ENCODE assay signal across 14 cellular contexts in genomic region chr18:79868168-79868784, GRCh38.
DNase-seq lines count a peak whose midpoint lies in the region; ATAC-seq and TF ChIP-seq lines count a peak whose summit lies in the region.
"Had no signal": no experiment of that assay in that cellular context is flagged by ENCODE, and none has a peak within 500 bp of the region (broad histone marks: within the 10 kb centered on the region; RNA-seq: fewer than 3 reads in every experiment).

No MANE protein-coding gene starts in this region.

- ATAC-seq in left ventricle myocardium superior: no peak
- ATAC-seq: GM23338 had no signal

- no peaks in the 10 kb centered on the region for H3K36me3 Mint-ChIP-seq in nephron progenitor cell (ENCODE audit: low read depth)
- no peaks in the 10 kb centered on the region for H3K36me3 Mint-ChIP-seq in type B pancreatic cell

- DNase-seq in left ventricle myocardium superior (peak; percentile 26), right atrium auricular region (ENCODE audit: low spot score) (no peak), WERI-Rb-1 (peak; percentile 9), nephron progenitor cell (no peak), type B pancreatic cell (ENCODE audit: extremely low spot score, unreplicated experiment) (peak; percentile 62), CD1c-positive myeloid dendritic cell (ENCODE audit: extremely low spot score) (no peak), HEK293T (ENCODE audit: extremely low spot score) (no peak), NCI-H187 (lab: John Stamatoyannopoulos, UW) (no peak)
- DNase-seq: KG1, NCI-H1092, NCI-H1694, NCI-H446 had no signal

- H3K9me3 ChIP-seq in right atrium auricular region: no peaks in the 10 kb centered on the region
- peaks cover 2% of the 10 kb centered on the region for H3K9me3 ChIP-seq in WERI-Rb-1 (ENCODE audit: severe bottlenecking)

- H3K9me3 Mint-ChIP-seq in nephron progenitor cell (peaks cover 11% of the 10 kb centered on the region), type B pancreatic cell (no peaks in the 10 kb centered on the region)
- H3K9me3 Mint-ChIP-seq: GM23338 had no signal

- H3K4me3 Mint-ChIP-seq in nephron progenitor cell (no peak overlapping the region), type B pancreatic cell (no peak overlapping the region)
- H3K4me3 Mint-ChIP-seq: GM23338 had no signal

- no peaks in the 10 kb centered on the region for H3K4me1 ChIP-seq in right atrium auricular region
- H3K4me1 ChIP-seq: SJSA1 had no signal

- H3K27me3 Mint-ChIP-seq in nephron progenitor cell (ENCODE audit: low read depth, poor library complexity) (no peaks in the 10 kb centered on the region), type B pancreatic cell (no peaks in the 10 kb centered on the region)

- POLR2A ChIA-PET in HEK293T (lab: Yijun Ruan, JAX): no interaction called here

- H3K4me1 Mint-ChIP-seq in nephron progenitor cell (peaks cover 16% of the 10 kb centered on the region), type B pancreatic cell (ENCODE audit: unreplicated experiment) (peaks cover 4% of the 10 kb centered on the region)

- H3K4me3 ChIP-seq in right atrium auricular region (no peak overlapping the region), WERI-Rb-1 (ENCODE audit: low read depth, low read length) (no peak overlapping the region)
- H3K4me3 ChIP-seq: GM23338, SJSA1 had no signal

- intact Hi-C loops in left ventricle myocardium superior (cut with micrococcal nuclease): no loop called here

- no peak for TF ChIP-seq CTCF in right atrium auricular region (IDR thresholded peaks at IDR 0.05)
- no peak for TF ChIP-seq CTCF in WERI-Rb-1 (IDR thresholded peaks at IDR 0.05; ENCODE audit: low read depth, low read length)
- no peak for TF ChIP-seq CTCF in nephron progenitor cell (IDR thresholded peaks at IDR 0.05)
- TF ChIP-seq CTCF in type B pancreatic cell (conservative IDR thresholded peaks at IDR 0.05): no peak

- H3K27ac ChIP-seq in right atrium auricular region: no peak overlapping the region
- no peak overlapping the region for H3K27ac ChIP-seq in WERI-Rb-1
- H3K27ac ChIP-seq: SJSA1 had no signal

- no peaks in the 10 kb centered on the region for H3K36me3 ChIP-seq in right atrium auricular region
- H3K36me3 ChIP-seq in WERI-Rb-1: no peaks in the 10 kb centered on the region
- H3K36me3 ChIP-seq: SJSA1 had no signal

- H3K27me3 ChIP-seq in right atrium auricular region: no peaks in the 10 kb centered on the region
- H3K27me3 ChIP-seq in WERI-Rb-1 (ENCODE audit: insufficient read depth, low read depth, severe bottlenecking): no peaks in the 10 kb centered on the region
- H3K27me3 ChIP-seq: SJSA1 had no signal

- H3K27ac Mint-ChIP-seq in nephron progenitor cell (peak overlapping the region; percentile 54), type B pancreatic cell (no peak overlapping the region)
- H3K27ac Mint-ChIP-seq: GM23338 had no signal

- CTCF ChIA-PET in HEK293T (lab: Yijun Ruan, JAX): no interaction called here

TF ChIP-seq in HEK293T, 16 proteins besides CTCF, POLR2A, EP300 and RAD21:
- TF ChIP-seq SP1 (IDR thresholded peaks at IDR 0.05) (no peak), TARDBP (IDR thresholded peaks at IDR 0.05) (no peak), L3MBTL2 (conservative IDR thresholded peaks at IDR 0.05) (no peak), FOXK2 (IDR thresholded peaks at IDR 0.05) (no peak), NFRKB (IDR thresholded peaks at IDR 0.05) (no peak), ARNT (IDR thresholded peaks at IDR 0.05) (no peak), FOXM1 (IDR thresholded peaks at IDR 0.05; ENCODE audit: borderline replicate concordance) (no peak), HDGF (IDR thresholded peaks at IDR 0.05; ENCODE audit: borderline replicate concordance) (no peak)

Comparison
In these comparisons a context has a peak if more than half of its experiments do, and no peak if none do; other contexts are left out.
1. DNase-seq: peak in left ventricle myocardium superior (single experiment), WERI-Rb-1 (single experiment) and type B pancreatic cell (single experiment); none in right atrium auricular region (single experiment), nephron progenitor cell (single experiment), CD1c-positive myeloid dendritic cell (single experiment), HEK293T (single experiment) and NCI-H187 (0 of 2).